21 cellular contexts compared by ENCODE assay signal in the genomic region with DNA sequence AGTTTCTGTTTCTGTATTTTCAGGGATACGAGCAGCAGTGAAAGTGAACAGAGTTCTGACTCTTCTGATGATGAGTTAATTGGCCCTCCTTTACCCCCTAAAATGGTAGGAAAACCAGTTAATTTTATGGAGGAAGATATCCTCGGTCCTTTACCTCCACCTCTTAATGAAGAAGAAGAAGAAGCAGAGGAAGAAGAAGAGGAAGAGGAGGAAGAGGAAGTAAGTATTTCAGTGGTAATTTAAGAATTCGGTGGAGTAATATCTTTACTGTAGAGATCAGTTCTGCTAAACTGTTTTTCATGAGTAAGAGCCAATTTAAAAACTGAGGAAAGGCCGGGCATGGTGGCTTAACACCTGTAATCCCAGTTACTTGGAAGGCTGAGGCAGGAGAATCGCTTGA.
"Had no signal": no experiment of that assay in that cellular context is flagged by ENCODE, and none has a peak within 500 bp of the region (broad histone marks: within the 10 kb centered on the region; RNA-seq: fewer than 3 reads in every experiment).

No MANE protein-coding gene starts in this region.

- DNase-seq: activated CD4-positive, alpha-beta T cell treated with anti-CD3 and anti-CD28 coated beads for 1 hour; activated gamma-delta T cell treated with Interleukin-2 at 50 U/mL for 16 hours; activated T-cell treated with anti-CD3 and anti-CD28 coated beads, Interleukin-2, amount 50 U/mL, for 1 hour; adrenal gland; colonic mucosa; esophagus squamous epithelium; head of caudate nucleus; hypothalamus; mesenchymal stem cell; pancreas; psoas muscle; spleen; stimulated activated CD4-positive, alpha-beta T cell treated with anti-CD3 and anti-CD28 coated beads, Interleukin-4, amount 100 ng/mL, for 1 hour; stimulated activated naive CD4-positive, alpha-beta T cell treated with Interleukin-2 at 50 U/mL for 16 hours; upper lobe of left lung had no signal

- ATAC-seq: gastroesophageal sphincter, pancreas, psoas muscle had no signal

- H3K27ac Mint-ChIP-seq: activated naive CD8-positive, alpha-beta T cell; nephron had no signal

- H3K4me3 ChIP-seq: adrenal gland, ascending aorta, colonic mucosa, esophagus squamous epithelium, gastroesophageal sphincter, pancreas, psoas muscle, right atrium auricular region, spleen, thoracic aorta, upper lobe of left lung had no signal

- H3K4me3 Mint-ChIP-seq: activated naive CD8-positive, alpha-beta T cell; nephron had no signal

- H3K27me3 ChIP-seq: adrenal gland, ascending aorta, colonic mucosa, esophagus squamous epithelium, gastroesophageal sphincter, pancreas, right atrium auricular region, spleen, upper lobe of left lung had no signal

- H3K4me1 ChIP-seq: adrenal gland, ascending aorta, colonic mucosa, esophagus squamous epithelium, gastroesophageal sphincter, pancreas, psoas muscle, right atrium auricular region, upper lobe of left lung had no signal

- H3K9me3 Mint-ChIP-seq: nephron had no signal

- H3K27me3 Mint-ChIP-seq: activated naive CD8-positive, alpha-beta T cell had no signal

- H3K9me3 ChIP-seq: adrenal gland, ascending aorta, colonic mucosa, esophagus squamous epithelium, gastroesophageal sphincter, pancreas, psoas muscle, right atrium auricular region, spleen, thoracic aorta, upper lobe of left lung had no signal

- H3K4me1 Mint-ChIP-seq: nephron had no signal
